In the genomic region with DNA sequence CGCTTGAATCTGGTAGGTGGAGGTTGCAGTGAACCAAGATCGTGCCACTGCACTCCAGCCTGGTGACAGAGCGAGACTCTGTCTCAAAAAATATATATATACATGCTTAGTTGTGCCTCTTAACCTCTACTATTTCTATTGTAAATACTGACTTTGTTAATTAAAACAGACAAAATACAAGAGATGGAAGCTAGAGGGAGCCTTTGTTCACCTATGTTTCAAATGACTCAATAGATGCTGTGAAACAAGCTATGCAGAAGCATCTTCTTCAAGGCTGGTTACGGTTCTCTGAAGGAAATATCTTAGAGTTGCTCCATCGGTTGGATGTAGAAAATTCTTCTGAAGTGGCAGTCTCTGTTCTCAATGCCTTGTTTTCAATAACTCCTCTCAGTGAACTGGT, we compare ENCODE assay signal across 8 cellular contexts. TPM values are rescaled to one million over a fixed set of nuclear protein-coding genes. Genes with fewer than 3 reads are reported as not detected.
DNase-seq lines count a peak whose midpoint lies in the region; ATAC-seq and TF ChIP-seq lines count a peak whose summit lies in the region.

No MANE protein-coding gene starts in this region.

- peaks cover 11% of the 10 kb centered on the region for H3K4me1 ChIP-seq in OCI-LY3 (ENCODE audit: low read length)

- peak; percentile 88 for ATAC-seq in GM18909 (IDR thresholded peaks at IDR 0.05; ENCODE audit: poor library complexity, unreplicated experiment)
- peak; percentile 70 for ATAC-seq in HG03139 (IDR thresholded peaks at IDR 0.05; ENCODE audit: unreplicated experiment)
- ATAC-seq in memory B cell (ENCODE audit: low read depth), result peak; percentile 93

- no peak overlapping the region for H3K27ac ChIP-seq in OCI-LY3 (ENCODE audit: low read length)

- no peak overlapping the region for H3K4me3 Mint-ChIP-seq in memory B cell

- H3K36me3 Mint-ChIP-seq in memory B cell, result no peaks in the 10 kb centered on the region

- DNase-seq in DMS53 (lab: John Stamatoyannopoulos, UW) (peak; percentile 66), cerebellum (ENCODE audit: low spot score) (peak; percentile 41), memory B cell (ENCODE audit: low spot score in 2 of 2) (peak in 1 of 2 donors; percentile 37), NCI-H2107 (lab: John Stamatoyannopoulos, UW) (no peak), nucleus accumbens (lab: John Stamatoyannopoulos, UW) (no peak)

- H3K27me3 ChIP-seq in OCI-LY3 (ENCODE audit: low read depth, low read length), result no peaks in the 10 kb centered on the region

- H2AFZ ChIP-seq in OCI-LY3 (ENCODE audit: low read depth, low read length), result no peak overlapping the region

- no peak overlapping the region for H3K4me2 ChIP-seq in OCI-LY3 (ENCODE audit: low read length)

- no peaks in the 10 kb centered on the region for H3K9me3 Mint-ChIP-seq in memory B cell

- H3K79me2 ChIP-seq in OCI-LY3 (ENCODE audit: low read length), result peaks cover 84% of the 10 kb centered on the region

- peaks cover 49% of the 10 kb centered on the region for H3K36me3 ChIP-seq in OCI-LY3 (replicated peaks; ENCODE audit: low read depth, low read length)

- H4K20me1 ChIP-seq in OCI-LY3 (ENCODE audit: insufficient read depth, low read length), result peaks cover 19% of the 10 kb centered on the region

- no peak overlapping the region for H3K4me3 ChIP-seq in OCI-LY3 (ENCODE audit: low read length)

- H3K27me3 Mint-ChIP-seq in memory B cell, result no peaks in the 10 kb centered on the region

- peak; percentile 59 for TF ChIP-seq CTCF in OCI-LY3 (IDR thresholded peaks at IDR 0.05; ENCODE audit: low read depth, low read length)

- no peaks in the 10 kb centered on the region for H3K9me3 ChIP-seq in OCI-LY3 (ENCODE audit: insufficient read depth, low read length)

- no peak overlapping the region for H3K9ac ChIP-seq in OCI-LY3 (ENCODE audit: low read length)

- no peak overlapping the region for H3K27ac Mint-ChIP-seq in memory B cell

- H3K4me1 Mint-ChIP-seq in memory B cell, result no peaks in the 10 kb centered on the region

RNA-seq across cellular contexts. Expression of a gene that starts 6.2 kb away (rescaled TPM):
- 41.3 TPM for total RNA-seq in cerebellum

RNA-seq across cellular contexts. Expression of a gene that starts 6.5 kb away (rescaled TPM):
- total RNA-seq in cerebellum, result 49.4 TPM

RNA-seq across cellular contexts. Expression of a gene that starts 35.6 kb away (rescaled TPM):
- 2.3 TPM for total RNA-seq in cerebellum

Comparison
In these comparisons a context has a peak if more than half of its experiments do, and no peak if none do; other contexts are left out.
1. DNase-seq: peak in DMS53 (single experiment) and cerebellum (single experiment); none in NCI-H2107 (single experiment) and nucleus accumbens (0 of 56).
2. Peak in every context shown above with its lines, with median percentiles within 50 percentile points of each other: ATAC-seq.